16 cellular contexts compared by ENCODE assay signal in genomic region chr1:97581614-97582051, GRCh38.
A peak's percentile ranks its signal among the peaks of the same experiment; 100 is the strongest.
DNase-seq lines count a peak whose midpoint lies in the region; ATAC-seq, FAIRE-seq and TF ChIP-seq lines count a peak whose summit lies in the region.
"Had no signal": no experiment of that assay in that cellular context is flagged by ENCODE, and none has a peak within 500 bp of the region (broad histone marks: within the 10 kb centered on the region; RNA-seq: fewer than 3 reads in every experiment).

No MANE protein-coding gene starts in this region.

- in situ Hi-C loops in transverse colon (cut with MboI; ENCODE audit: low pct_ligation_motif_present in 1 of 4, low pct_unique_long_range_greater_than_20kb in 1 of 4, low sequenced_read_pairs in 3 of 4), result no loop called here
- in situ Hi-C loops in HepG2 (cut with HindIII; ENCODE audit: extremely low pct_ligation_motif_present, low pct_unique_long_range_greater_than_20kb), result no loop called here

- H3K9me3 ChIP-seq in Caco-2 (no peaks in the 10 kb centered on the region), transverse colon (no peaks in the 10 kb centered on the region), HepG2 (ENCODE audit: low read length) (no peaks in the 10 kb centered on the region)
- H3K9me3 ChIP-seq: thoracic aorta had no signal

- no peak overlapping the region for H3K9ac ChIP-seq in HepG2 (ENCODE audit: insufficient read depth, low read depth, low read length)

- 86 to 95% methylated on average over 1 to 2 of the region's 2 CpGs for WGBS in transverse colon (ENCODE audit: low coverage in 1 of 2), 2 donors
- WGBS in HepG2 (ENCODE audit: low lambda C conversion rate), result 85% methylated on average over 2 of the region's 2 CpGs

- BruUV-seq in Caco-2 (replicated peaks; lab: Mats Ljungman, UMichigan), result no TSS peak
- BruUV-seq in HepG2 (replicated peaks; lab: Mats Ljungman, UMichigan), result no TSS peak

- intact Hi-C loops in Caco-2 (cut with micrococcal nuclease; ENCODE audit: unreplicated experiment), result no loop called here
- intact Hi-C loops in transverse colon (cut with DNase I; ENCODE audit: low total_unique reads), result no loop called here
- intact Hi-C loops in HepG2 (cut with micrococcal nuclease; ENCODE audit: unreplicated experiment), result no loop called here

- H3K4me2 ChIP-seq in HepG2 (ENCODE audit: low read depth, low read length), result no peak overlapping the region

- no peak for TF ChIP-seq POLR2A in transverse colon (IDR thresholded peaks at IDR 0.05)
- TF ChIP-seq POLR2A in HepG2 (IDR thresholded peaks at IDR 0.05; ENCODE audit: insufficient read depth in 1 of 2, low read depth in 2 of 2, low read length in 2 of 2), result no peak

- no peaks in the 10 kb centered on the region; the same call in 1 of the 2 replicates for H3K4me1 ChIP-seq in Caco-2
- no peaks in the 10 kb centered on the region for H3K4me1 ChIP-seq in transverse colon
- H3K4me1 ChIP-seq in HepG2 (ENCODE audit: insufficient read depth, low read length), result no peaks in the 10 kb centered on the region

- H3K27ac ChIP-seq in transverse colon, result no peak overlapping the region
- no peak overlapping the region for H3K27ac ChIP-seq in HepG2 (ENCODE audit: extremely low read length, insufficient read depth, low read length)
- H3K27ac ChIP-seq: thoracic aorta had no signal

- no peak for FAIRE-seq in HepG2 (lab: Jason Lieb, UNC)

- H3K27ac Mint-ChIP-seq in Caco-2 (ENCODE audit: unreplicated experiment), result peak overlapping the region; percentile 69
- H3K27ac Mint-ChIP-seq: activated CD8-positive, alpha-beta T cell treated with anti-CD3 and anti-CD28 coated beads for 36 hours; brain; naive thymus-derived CD8-positive, alpha-beta T cell had no signal

- TF ChIP-seq CTCF in Caco-2 (IDR thresholded peaks at IDR 0.05; ENCODE audit: insufficient read depth in 1 of 2, low read depth in 1 of 2, low read length in 1 of 2, severe bottlenecking in 1 of 2, unreplicated experiment in 1 of 2) (no peak), transverse colon (IDR thresholded peaks at IDR 0.05) (no peak), HepG2 (CRISPR knock-in tag; IDR thresholded peaks at IDR 0.05) (no peak)

- H2AFZ ChIP-seq in HepG2 (ENCODE audit: low read length), result no peak overlapping the region

- H3K4me1 Mint-ChIP-seq in Caco-2 (ENCODE audit: low read depth, unreplicated experiment), result peaks cover 8% of the 10 kb centered on the region
- H3K4me1 Mint-ChIP-seq: brain had no signal

- H3K4me3 ChIP-seq in Caco-2 (ENCODE audit: low read depth, low read length) (no peak overlapping the region), transverse colon (no peak overlapping the region), HepG2 (replicated peaks in 1 of 3; ENCODE audit: insufficient read depth in 1 of 3, low read depth in 2 of 3, low read length in 3 of 3) (no peak overlapping the region)
- H3K4me3 ChIP-seq: thoracic aorta had no signal

- no peaks in the 10 kb centered on the region for H3K27me3 ChIP-seq in Caco-2 (replicated peaks; ENCODE audit: control insufficient read depth, insufficient read depth, low read length)
- no peaks in the 10 kb centered on the region for H3K27me3 ChIP-seq in transverse colon
- no peaks in the 10 kb centered on the region for H3K27me3 ChIP-seq in HepG2 (ENCODE audit: control insufficient read depth in 1 of 2, insufficient read depth in 2 of 2, low read length in 2 of 2)

- no peaks in the 10 kb centered on the region for H4K20me1 ChIP-seq in HepG2 (ENCODE audit: insufficient read depth, low read length)

- H3K4me3 Mint-ChIP-seq in Caco-2 (ENCODE audit: unreplicated experiment), result no peak overlapping the region
- H3K4me3 Mint-ChIP-seq: activated CD8-positive, alpha-beta T cell treated with anti-CD3 and anti-CD28 coated beads for 36 hours; brain; naive thymus-derived CD8-positive, alpha-beta T cell had no signal

- TF ChIP-seq EP300 in transverse colon (IDR thresholded peaks at IDR 0.05; ENCODE audit: low read depth) (no peak), HepG2 (IDR thresholded peaks at IDR 0.05; ENCODE audit: low read depth in 2 of 2, low read length in 2 of 2) (no peak), HepG2 (CRISPR knock-in tag; IDR thresholded peaks at IDR 0.05; ENCODE audit: borderline replicate concordance) (no peak)

- H3K36me3 ChIP-seq in Caco-2 (ENCODE audit: control insufficient read depth, insufficient read depth, low read length), result no peaks in the 10 kb centered on the region
- H3K36me3 ChIP-seq in transverse colon, result no peaks in the 10 kb centered on the region
- no peaks in the 10 kb centered on the region for H3K36me3 ChIP-seq in HepG2 (replicated peaks in 1 of 2; ENCODE audit: control insufficient read depth in 1 of 2, insufficient read depth in 2 of 2, low read length in 2 of 2)
- H3K36me3 ChIP-seq: thoracic aorta had no signal

- no peaks in the 10 kb centered on the region for H3K36me3 Mint-ChIP-seq in Caco-2 (ENCODE audit: insufficient read depth, unreplicated experiment)
- H3K36me3 Mint-ChIP-seq: brain had no signal

- POLR2A ChIA-PET in Caco-2 (lab: Charles Lee), result no interaction called here
- POLR2A ChIA-PET in HepG2 (lab: Yijun Ruan, JAX), result no interaction called here

- H3K79me2 ChIP-seq in HepG2 (ENCODE audit: insufficient read depth, low read length), result no peaks in the 10 kb centered on the region

- H3K9me3 Mint-ChIP-seq in Caco-2 (ENCODE audit: unreplicated experiment), result no peaks in the 10 kb centered on the region

- no peak for TF ChIP-seq RAD21 in HepG2 (CRISPR knock-in tag; IDR thresholded peaks at IDR 0.05)

- ATAC-seq in HG02852 (IDR thresholded peaks at IDR 0.05; ENCODE audit: unreplicated experiment), result no peak
- ATAC-seq in HepG2, result no peak
- ATAC-seq: activated CD8-positive, alpha-beta T cell treated with anti-CD3 and anti-CD28 coated beads for 36 hours; naive thymus-derived CD8-positive, alpha-beta T cell had no signal

- DNase-seq in Caco-2 (peak; percentile 24 to 46), HT1080 (ENCODE audit: low read depth) (peak; percentile 72), astrocyte of the hippocampus (ENCODE audit: low read depth, low spot score) (peak; percentile 42), kidney glomerular epithelial cell (lab: John Stamatoyannopoulos, UW) (peak; percentile 16), transverse colon (no peak), HepG2 (ENCODE audit: low spot score) (no peak)
- no peak for DNase-seq in activated CD4-positive, alpha-beta T cell treated with anti-CD3 and anti-CD28 coated beads, Interleukin-2, amount 50 U/mL, for 1 hour
- DNase-seq: activated CD8-positive, alpha-beta T cell treated with anti-CD3 and anti-CD28 coated beads for 36 hours; Kasumi-1; naive thymus-derived CD8-positive, alpha-beta T cell; NCI-H2081; Right ventricle myocardium superior; T1000 had no signal

- CTCF ChIA-PET in Caco-2 (lab: Charles Lee) (interaction anchor here (0.6 kb wide), 1 partner anchor 77 kb away, joined by 5 read pairs; no protein-coding TSS in a partner anchor), HepG2 (lab: Yijun Ruan, JAX; ENCODE audit: low intra/inter-chr PET ratio, low total read pairs) (no interaction called here)

- no peaks in the 10 kb centered on the region for H3K27me3 Mint-ChIP-seq in Caco-2 (ENCODE audit: insufficient read depth, unreplicated experiment)
- H3K27me3 Mint-ChIP-seq: activated CD8-positive, alpha-beta T cell treated with anti-CD3 and anti-CD28 coated beads for 36 hours; brain; naive thymus-derived CD8-positive, alpha-beta T cell had no signal

TF ChIP-seq in HepG2, 621 proteins besides CTCF, POLR2A, EP300 and RAD21 (continues in another document):
- TF ChIP-seq, protein P1, sequence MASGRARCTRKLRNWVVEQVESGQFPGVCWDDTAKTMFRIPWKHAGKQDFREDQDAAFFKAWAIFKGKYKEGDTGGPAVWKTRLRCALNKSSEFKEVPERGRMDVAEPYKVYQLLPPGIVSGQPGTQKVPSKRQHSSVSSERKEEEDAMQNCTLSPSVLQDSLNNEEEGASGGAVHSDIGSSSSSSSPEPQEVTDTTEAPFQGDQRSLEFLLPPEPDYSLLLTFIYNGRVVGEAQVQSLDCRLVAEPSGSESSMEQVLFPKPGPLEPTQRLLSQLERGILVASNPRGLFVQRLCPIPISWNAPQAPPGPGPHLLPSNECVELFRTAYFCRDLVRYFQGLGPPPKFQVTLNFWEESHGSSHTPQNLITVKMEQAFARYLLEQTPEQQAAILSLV (CRISPR knock-in tag; IDR thresholded peaks at IDR 0.05; ENCODE audit: borderline replicate concordance), result no peak
- TF ChIP-seq RFX5 (IDR thresholded peaks at IDR 0.05; ENCODE audit: low read depth, low read length) (no peak), ZNF569 (CRISPR knock-in tag; IDR thresholded peaks at IDR 0.05; ENCODE audit: borderline replicate concordance) (no peak), PCBP1 (IDR thresholded peaks at IDR 0.05; ENCODE audit: borderline replicate concordance, low read depth, low read length) (no peak), CC2D1A (CRISPR knock-in tag; IDR thresholded peaks at IDR 0.05) (no peak)
- TF ChIP-seq, protein P2, sequence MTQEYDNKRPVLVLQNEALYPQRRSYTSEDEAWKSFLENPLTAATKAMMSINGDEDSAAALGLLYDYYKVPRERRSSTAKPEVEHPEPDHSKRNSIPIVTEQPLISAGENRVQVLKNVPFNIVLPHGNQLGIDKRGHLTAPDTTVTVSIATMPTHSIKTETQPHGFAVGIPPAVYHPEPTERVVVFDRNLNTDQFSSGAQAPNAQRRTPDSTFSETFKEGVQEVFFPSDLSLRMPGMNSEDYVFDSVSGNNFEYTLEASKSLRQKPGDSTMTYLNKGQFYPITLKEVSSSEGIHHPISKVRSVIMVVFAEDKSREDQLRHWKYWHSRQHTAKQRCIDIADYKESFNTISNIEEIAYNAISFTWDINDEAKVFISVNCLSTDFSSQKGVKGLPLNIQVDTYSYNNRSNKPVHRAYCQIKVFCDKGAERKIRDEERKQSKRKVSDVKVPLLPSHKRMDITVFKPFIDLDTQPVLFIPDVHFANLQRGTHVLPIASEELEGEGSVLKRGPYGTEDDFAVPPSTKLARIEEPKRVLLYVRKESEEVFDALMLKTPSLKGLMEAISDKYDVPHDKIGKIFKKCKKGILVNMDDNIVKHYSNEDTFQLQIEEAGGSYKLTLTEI (CRISPR knock-in tag; conservative IDR thresholded peaks at IDR 0.05), result no peak
- TF ChIP-seq, protein P3, sequence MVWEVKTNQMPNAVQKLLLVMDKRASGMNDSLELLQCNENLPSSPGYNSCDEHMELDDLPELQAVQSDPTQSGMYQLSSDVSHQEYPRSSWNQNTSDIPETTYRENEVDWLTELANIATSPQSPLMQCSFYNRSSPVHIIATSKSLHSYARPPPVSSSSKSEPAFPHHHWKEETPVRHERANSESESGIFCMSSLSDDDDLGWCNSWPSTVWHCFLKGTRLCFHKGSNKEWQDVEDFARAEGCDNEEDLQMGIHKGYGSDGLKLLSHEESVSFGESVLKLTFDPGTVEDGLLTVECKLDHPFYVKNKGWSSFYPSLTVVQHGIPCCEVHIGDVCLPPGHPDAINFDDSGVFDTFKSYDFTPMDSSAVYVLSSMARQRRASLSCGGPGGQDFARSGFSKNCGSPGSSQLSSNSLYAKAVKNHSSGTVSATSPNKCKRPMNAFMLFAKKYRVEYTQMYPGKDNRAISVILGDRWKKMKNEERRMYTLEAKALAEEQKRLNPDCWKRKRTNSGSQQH (CRISPR knock-in tag; IDR thresholded peaks at IDR 0.05; ENCODE audit: low read depth), result no peak
- TF ChIP-seq, protein P4, sequence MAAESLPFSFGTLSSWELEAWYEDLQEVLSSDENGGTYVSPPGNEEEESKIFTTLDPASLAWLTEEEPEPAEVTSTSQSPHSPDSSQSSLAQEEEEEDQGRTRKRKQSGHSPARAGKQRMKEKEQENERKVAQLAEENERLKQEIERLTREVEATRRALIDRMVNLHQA (CRISPR knock-in tag; IDR thresholded peaks at IDR 0.05), result no peak

Comparison
In these comparisons a context has a peak if more than half of its experiments do, and no peak if none do; other contexts are left out.
1. DNase-seq: peak in Caco-2 (2 of 2), HT1080 (single experiment), astrocyte of the hippocampus (single experiment) and kidney glomerular epithelial cell (single experiment); none in activated CD4-positive, alpha-beta T cell treated with anti-CD3 and anti-CD28 coated beads, Interleukin-2, amount 50 U/mL, for 1 hour (single experiment), transverse colon (single experiment) and HepG2 (single experiment).